Comparison of ENCODE assay signal across 8 cellular contexts in genomic region chr9:128159073-128159783, GRCh38. TPM values are rescaled to one million over a fixed set of nuclear protein-coding genes. Genes with fewer than 3 reads are reported as not detected.
DNase-seq lines count a peak whose midpoint lies in the region; ATAC-seq and TF ChIP-seq lines count a peak whose summit lies in the region.

No MANE protein-coding gene starts in this region.

- peak overlapping the region; percentile 75 for H3K4me2 ChIP-seq in IMR-90 (ENCODE audit: low read depth, low read length)

- peak; percentile 34 for ATAC-seq in CD8-positive, alpha-beta T cell
- ATAC-seq in IMR-90 (ENCODE audit: low read depth): no peak
- peak; percentile 13 for ATAC-seq in activated B cell treated with CpG ODN at 0.5 μM for 24 hours (ENCODE audit: low read depth)
- no peak for ATAC-seq in GM18907 (IDR thresholded peaks at IDR 0.05; ENCODE audit: unreplicated experiment)

- H3K4me1 Mint-ChIP-seq in CD8-positive, alpha-beta T cell (ENCODE audit: low read depth): peaks cover 17% of the 10 kb centered on the region
- peaks cover 13% of the 10 kb centered on the region for H3K4me1 Mint-ChIP-seq in activated B cell treated with CpG ODN at 0.5 μM for 24 hours
- peaks cover 29% of the 10 kb centered on the region for H3K4me1 Mint-ChIP-seq in dendritic cell treated with granulocyte-macrophage colony-stimulating factor and Interleukin-4, amounts not matched to agents 40 ng/mL and 50 ng/mL, for 4 days (ENCODE audit: low read depth)

- H3K9me1 ChIP-seq in IMR-90 (ENCODE audit: insufficient read depth, low read length): peaks cover 5% of the 10 kb centered on the region

- CTCF ChIA-PET in CD8-positive, alpha-beta T cell (lab: Charles Lee): interaction anchor here (3.0 kb wide), 1 partner anchor 42 kb away, joined by 13 read pairs; no protein-coding TSS in a partner anchor
- CTCF ChIA-PET in IMR-90 (lab: Yijun Ruan, JAX): no interaction called here
- CTCF ChIA-PET in activated B cell treated with CpG ODN at 0.5 μM for 24 hours (lab: Charles Lee): no interaction called here

- no peaks in the 10 kb centered on the region for H3K9me3 Mint-ChIP-seq in CD8-positive, alpha-beta T cell
- no peaks in the 10 kb centered on the region for H3K9me3 Mint-ChIP-seq in activated B cell treated with CpG ODN at 0.5 μM for 24 hours
- H3K9me3 Mint-ChIP-seq in dendritic cell treated with granulocyte-macrophage colony-stimulating factor and Interleukin-4, amounts not matched to agents 40 ng/mL and 50 ng/mL, for 4 days: no peaks in the 10 kb centered on the region

- peak overlapping the region; percentile 81 for H4K5ac ChIP-seq in IMR-90 (ENCODE audit: low read depth, low read length)

- H2AK9ac ChIP-seq in IMR-90 (replicated peaks; ENCODE audit: low read depth, low read length, poor library complexity): peak overlapping the region; percentile 88

- peak overlapping the region; percentile 1; the same call in 1 of the 3 replicates for H2BK15ac ChIP-seq in IMR-90 (ENCODE audit: low read depth, low read length)

- in situ Hi-C loops in IMR-90 (cut with MboI; ENCODE audit: low sequenced_read_pairs): no loop called here

- peak overlapping the region; percentile 58; the same call in 1 of the 2 replicates for H2BK120ac ChIP-seq in IMR-90 (ENCODE audit: low read depth, low read length)

- peaks cover 4% of the 10 kb centered on the region for H3K36me3 ChIP-seq in CD8-positive, alpha-beta T cell (ENCODE audit: insufficient read depth, low read length)
- H3K36me3 ChIP-seq in IMR-90 (ENCODE audit: control insufficient read depth, insufficient read depth, low read length) (peaks cover 20% of the 10 kb centered on the region), mucosa of stomach (ENCODE audit: control insufficient read depth, insufficient read depth, low read length) (no peaks in the 10 kb centered on the region), thymus (ENCODE audit: control insufficient read depth, insufficient read depth) (peaks cover 21% of the 10 kb centered on the region)

- H3K4me3 ChIP-seq in CD8-positive, alpha-beta T cell (ENCODE audit: low read depth, low read length): peak overlapping the region; percentile 63
- H3K4me3 ChIP-seq in IMR-90 (ENCODE audit: insufficient read depth, low read depth, low read length) (peak overlapping the region; percentile 68), mucosa of stomach (ENCODE audit: low read length) (peak overlapping the region; percentile 15), thymus (ENCODE audit: low read length) (peak overlapping the region; percentile 56)

- intact Hi-C loops in CD8-positive, alpha-beta T cell (cut with DNase I, micrococcal nuclease): no loop called here
- intact Hi-C loops in IMR-90 (cut with micrococcal nuclease) (no loop called here), activated B cell treated with CpG ODN at 0.5 μM for 24 hours (cut with micrococcal nuclease) (no loop called here)
- intact Hi-C loops in dendritic cell treated with granulocyte-macrophage colony-stimulating factor and Interleukin-4, amounts not matched to agents 40 ng/mL and 50 ng/mL, for 4 days (cut with micrococcal nuclease): no loop called here

- 0 out of 2 replicates have a peak overlapping the region, but pooled peaks have one; percentile 55 for H4K91ac ChIP-seq in IMR-90 (ENCODE audit: insufficient read depth, low read depth, low read length)

- H2AK5ac ChIP-seq in IMR-90 (ENCODE audit: low read depth, low read length): peak overlapping the region; percentile 36

- H3K27ac ChIP-seq in CD8-positive, alpha-beta T cell (ENCODE audit: low read depth, low read length): peak overlapping the region; percentile 39
- no peak overlapping the region for H3K27ac ChIP-seq in IMR-90 (ENCODE audit: insufficient read depth, low read length)
- H3K27ac ChIP-seq in thymus (ENCODE audit: low read depth): peak overlapping the region; percentile 82

- H4K8ac ChIP-seq in IMR-90 (ENCODE audit: low read depth in 2 of 2, low read length in 2 of 2): peak overlapping the region; percentile 63 to 94; a peak in 3 of 4 replicates

- dilution Hi-C loops in IMR-90 (cut with HindIII; ENCODE audit: low sequenced_read_pairs, unreplicated experiment): no loop called here

- peaks cover 7% of the 10 kb centered on the region for H4K20me1 ChIP-seq in IMR-90 (ENCODE audit: insufficient read depth, low read length)

- H3K56ac ChIP-seq in IMR-90 (ENCODE audit: extremely low read depth, insufficient read depth, low read length): no peak overlapping the region

- H3K9ac ChIP-seq in IMR-90 (ENCODE audit: low read depth, low read length) (0 out of 2 replicates have a peak overlapping the region, but pooled peaks have one; percentile 12), mucosa of stomach (ENCODE audit: low read length) (peak overlapping the region; percentile 64)

- H3K4me1 ChIP-seq in CD8-positive, alpha-beta T cell (ENCODE audit: insufficient read depth, low read length): peaks cover 19% of the 10 kb centered on the region
- H3K4me1 ChIP-seq in IMR-90 (ENCODE audit: control insufficient read depth, insufficient read depth, low read length): no peaks in the 10 kb centered on the region; the same call in 1 of the 2 replicates
- H3K4me1 ChIP-seq in mucosa of stomach (ENCODE audit: control insufficient read depth, insufficient read depth, low read length): peaks cover 16% of the 10 kb centered on the region
- H3K4me1 ChIP-seq in thymus (ENCODE audit: control insufficient read depth, insufficient read depth, low read length): peaks cover 3% of the 10 kb centered on the region

- H3K4me3 Mint-ChIP-seq in CD8-positive, alpha-beta T cell: peak overlapping the region; percentile 79
- H3K4me3 Mint-ChIP-seq in activated B cell treated with CpG ODN at 0.5 μM for 24 hours: peak overlapping the region; percentile 81
- peak overlapping the region; percentile 82 for H3K4me3 Mint-ChIP-seq in dendritic cell treated with granulocyte-macrophage colony-stimulating factor and Interleukin-4, amounts not matched to agents 40 ng/mL and 50 ng/mL, for 4 days

- no peak overlapping the region; the same call in 1 of the 2 replicates for H3K18ac ChIP-seq in IMR-90 (ENCODE audit: low read depth, low read length)

- H3K9me3 ChIP-seq in CD8-positive, alpha-beta T cell (ENCODE audit: low read length): no peaks in the 10 kb centered on the region
- H3K9me3 ChIP-seq in IMR-90 (ENCODE audit: control insufficient read depth, insufficient read depth, low read length) (no peaks in the 10 kb centered on the region), mucosa of stomach (ENCODE audit: control insufficient read depth, low read length) (no peaks in the 10 kb centered on the region), thymus (ENCODE audit: control insufficient read depth) (no peaks in the 10 kb centered on the region)

- H3K14ac ChIP-seq in IMR-90 (replicated peaks; ENCODE audit: low read depth, low read length): peak overlapping the region; percentile 81

- no peak for TF ChIP-seq CTCF in CD8-positive, alpha-beta T cell (IDR thresholded peaks at IDR 0.05)
- TF ChIP-seq CTCF in IMR-90 (conservative IDR thresholded peaks at IDR 0.05; ENCODE audit: low read depth, low read length): no peak
- TF ChIP-seq CTCF in activated B cell treated with CpG ODN at 0.5 μM for 24 hours (IDR thresholded peaks at IDR 0.05): no peak

- H3K27me3 ChIP-seq in CD8-positive, alpha-beta T cell (ENCODE audit: insufficient read depth, low read length): no peaks in the 10 kb centered on the region
- H3K27me3 ChIP-seq in IMR-90 (ENCODE audit: control insufficient read depth, insufficient read depth, low read length) (0 out of 2 replicates have a peak, but pooled peaks cover 3% of the 10 kb centered on the region), mucosa of stomach (ENCODE audit: control insufficient read depth, insufficient read depth, low read length) (no peaks in the 10 kb centered on the region), thymus (ENCODE audit: control insufficient read depth, insufficient read depth) (no peaks in the 10 kb centered on the region)

- 73% methylated on average over 4 of the region's 19 CpGs; no CpG with 5 or more reads in 1 of the 2 experiments for WGBS in IMR-90 (ENCODE audit: extremely low coverage in 2 of 2, insufficient read length in 1 of 2), 2 experiments
- 43% methylated on average over 19 of the region's 19 CpGs for WGBS in thymus

- no peak for TF ChIP-seq POLR2A in IMR-90 (IDR thresholded peaks at IDR 0.05; ENCODE audit: low read depth, low read length)

- DNase-seq in CD8-positive, alpha-beta T cell: peak in 6 of 7 experiments; percentile 6 to 72 (median 45)
- DNase-seq in IMR-90 (no peak), activated B cell treated with CpG ODN at 0.5 μM for 24 hours (peak; percentile 32), HK-2 (ENCODE audit: unreplicated experiment) (no peak)

- TF ChIP-seq RAD21 in IMR-90 (IDR thresholded peaks at IDR 0.05; ENCODE audit: low read length): no peak

- peak overlapping the region; percentile 64 for H2BK5ac ChIP-seq in IMR-90 (ENCODE audit: low read depth, low read length, poor library complexity, severe bottlenecking)

- POLR2A ChIA-PET in CD8-positive, alpha-beta T cell (lab: Charles Lee): interaction anchor here (0.8 to 2.6 kb wide), 8 partner anchors 31 to 1645 kb away, joined by 3 to 10 read pairs (median 6); partner anchors contain the start of genes CIZ1, NAIF1, PTGES2 and RPL12
- POLR2A ChIA-PET in IMR-90 (lab: Charles Lee; ENCODE audit: unreplicated experiment) (interaction anchor here (0.9 kb wide), 1 partner anchor 17 kb away, joined by 3 read pairs; no protein-coding TSS in a partner anchor), activated B cell treated with CpG ODN at 0.5 μM for 24 hours (lab: Charles Lee) (interaction anchor here (0.5 to 3.1 kb wide), 15 partner anchors 19 to 1797 kb away, joined by 3 to 20 read pairs (median 4); partner anchors contain the start of genes CIZ1, GOLGA2 and SWI5)

- no peak overlapping the region for H2BK20ac ChIP-seq in IMR-90 (ENCODE audit: low read depth, low read length)

- peak overlapping the region; percentile 89 for H3K4ac ChIP-seq in IMR-90 (ENCODE audit: low read depth, low read length)

- H3K79me1 ChIP-seq in IMR-90 (ENCODE audit: low read depth in 1 of 2, low read length in 2 of 2): peaks cover 10 to 33% of the 10 kb centered on the region in 2 experiments; a peak in 3 of 4 replicates

- peak overlapping the region; percentile 90 for H2AFZ ChIP-seq in IMR-90 (replicated peaks; ENCODE audit: low read length, poor library complexity)

- BruUV-seq in IMR-90 (replicated peaks; lab: Mats Ljungman, UMichigan): no TSS peak

- H3K27ac Mint-ChIP-seq in CD8-positive, alpha-beta T cell: peak overlapping the region; percentile 90
- peak overlapping the region; percentile 81 for H3K27ac Mint-ChIP-seq in activated B cell treated with CpG ODN at 0.5 μM for 24 hours
- peak overlapping the region; percentile 78 for H3K27ac Mint-ChIP-seq in dendritic cell treated with granulocyte-macrophage colony-stimulating factor and Interleukin-4, amounts not matched to agents 40 ng/mL and 50 ng/mL, for 4 days

- no peaks in the 10 kb centered on the region for H3K27me3 Mint-ChIP-seq in CD8-positive, alpha-beta T cell (ENCODE audit: low read depth)
- H3K27me3 Mint-ChIP-seq in activated B cell treated with CpG ODN at 0.5 μM for 24 hours: no peaks in the 10 kb centered on the region
- H3K27me3 Mint-ChIP-seq in dendritic cell treated with granulocyte-macrophage colony-stimulating factor and Interleukin-4, amounts not matched to agents 40 ng/mL and 50 ng/mL, for 4 days: no peaks in the 10 kb centered on the region

- peaks cover 10% of the 10 kb centered on the region for H3K36me3 Mint-ChIP-seq in CD8-positive, alpha-beta T cell
- H3K36me3 Mint-ChIP-seq in activated B cell treated with CpG ODN at 0.5 μM for 24 hours (ENCODE audit: low read depth): peaks cover 11% of the 10 kb centered on the region
- H3K36me3 Mint-ChIP-seq in dendritic cell treated with granulocyte-macrophage colony-stimulating factor and Interleukin-4, amounts not matched to agents 40 ng/mL and 50 ng/mL, for 4 days (ENCODE audit: low read depth): peaks cover 24% of the 10 kb centered on the region

- no peak overlapping the region for H3K23ac ChIP-seq in IMR-90 (ENCODE audit: low read depth, low read length)

RNA-seq across cellular contexts. Expression of gene BBLN, which starts 0.8 kb away (rescaled TPM):
- total RNA-seq in CD8-positive, alpha-beta T cell: 10 to 100 TPM; 56.6 to 67.4 TPM
- 25.1 and 27.5 TPM in 2 replicates for total RNA-seq in IMR-90 (2012; rRNA removed)
- 103 and 146 TPM in 2 replicates for polyA plus RNA-seq in IMR-90 (2012; rRNA removed)
- polyA plus RNA-seq in IMR-90 (2012; cell fraction: cytosol; rRNA removed): 190 and 213 TPM in 2 replicates
- polyA plus RNA-seq in IMR-90 (2012; cell fraction: nucleus; rRNA removed; ENCODE audit: low replicate concordance): 36.9 and 66.7 TPM in 2 replicates
- 47.7 and 53.6 TPM in 2 replicates for total RNA-seq in activated B cell treated with CpG ODN at 0.5 μM for 24 hours
- polyA plus RNA-seq in thymus: 162 TPM

RNA-seq across cellular contexts. Expression of gene LCN2, which starts 10.0 kb away (rescaled TPM):
- total RNA-seq in CD8-positive, alpha-beta T cell: not detected
- total RNA-seq in IMR-90 (2012; rRNA removed): not detected in 2 replicates
- polyA plus RNA-seq in IMR-90 (2012; rRNA removed): not detected in 2 replicates
- polyA plus RNA-seq in IMR-90 (2012; cell fraction: cytosol; rRNA removed): not detected in 2 replicates
- polyA plus RNA-seq in IMR-90 (2012; cell fraction: nucleus; rRNA removed; ENCODE audit: low replicate concordance): not detected in 2 replicates
- total RNA-seq in activated B cell treated with CpG ODN at 0.5 μM for 24 hours: not detected in 2 replicates
- polyA plus RNA-seq in thymus: 31.9 TPM

RNA-seq across cellular contexts. Expression of gene PTGES2, which starts 31.7 kb away (rescaled TPM):
- 10 to 100 TPM; 38.8 to 44.6 TPM for total RNA-seq in CD8-positive, alpha-beta T cell
- total RNA-seq in IMR-90 (2012; rRNA removed): 90.3 and 107 TPM in 2 replicates
- 99.2 and 100 TPM in 2 replicates for polyA plus RNA-seq in IMR-90 (2012; rRNA removed)
- 69.7 and 115 TPM in 2 replicates for polyA plus RNA-seq in IMR-90 (2012; cell fraction: cytosol; rRNA removed)
- 116 and 217 TPM in 2 replicates for polyA plus RNA-seq in IMR-90 (2012; cell fraction: nucleus; rRNA removed; ENCODE audit: low replicate concordance)
- total RNA-seq in activated B cell treated with CpG ODN at 0.5 μM for 24 hours: 86.7 and 89.2 TPM in 2 replicates
- 39.3 TPM for polyA plus RNA-seq in thymus

RNA-seq across cellular contexts. Expression of gene CIZ1, which starts 32.1 kb away (rescaled TPM):
- 100 to 1,000 TPM; 109 to 116 TPM for total RNA-seq in CD8-positive, alpha-beta T cell
- 13.8 and 20.6 TPM in 2 replicates for total RNA-seq in IMR-90 (2012; rRNA removed)
- 51.9 and 54.4 TPM in 2 replicates for polyA plus RNA-seq in IMR-90 (2012; rRNA removed)
- polyA plus RNA-seq in IMR-90 (2012; cell fraction: cytosol; rRNA removed): 31.3 and 33.3 TPM in 2 replicates
- polyA plus RNA-seq in IMR-90 (2012; cell fraction: nucleus; rRNA removed; ENCODE audit: low replicate concordance): 104 and 121 TPM in 2 replicates
- 142 and 160 TPM in 2 replicates for total RNA-seq in activated B cell treated with CpG ODN at 0.5 μM for 24 hours
- 36.5 TPM for polyA plus RNA-seq in thymus

RNA-seq across cellular contexts. Expression of gene DNM1, which starts 44.0 kb away (rescaled TPM):
- 1 to 10 TPM; 1.4 to 1.5 TPM for total RNA-seq in CD8-positive, alpha-beta T cell
- 11.4 and 13.6 TPM in 2 replicates for total RNA-seq in IMR-90 (2012; rRNA removed)
- polyA plus RNA-seq in IMR-90 (2012; rRNA removed): 17.7 and 19.3 TPM in 2 replicates
- polyA plus RNA-seq in IMR-90 (2012; cell fraction: cytosol; rRNA removed): 7.8 and 11.0 TPM in 2 replicates
- polyA plus RNA-seq in IMR-90 (2012; cell fraction: nucleus; rRNA removed; ENCODE audit: low replicate concordance): 110 and 165 TPM in 2 replicates
- 0.81 and 0.86 TPM in 2 replicates for total RNA-seq in activated B cell treated with CpG ODN at 0.5 μM for 24 hours
- 4.5 TPM for polyA plus RNA-seq in thymus

Comparison
In these comparisons a context has a peak if more than half of its experiments do, and no peak if none do; other contexts are left out.
1. ATAC-seq: peak in CD8-positive, alpha-beta T cell (single experiment) and activated B cell treated with CpG ODN at 0.5 μM for 24 hours (single experiment); none in IMR-90 (single experiment) and GM18907 (single experiment).
2. DNase-seq: peak in CD8-positive, alpha-beta T cell (6 of 7) and activated B cell treated with CpG ODN at 0.5 μM for 24 hours (single experiment); none in IMR-90 (single experiment) and HK-2 (single experiment).
3. H3K4me3 ChIP-seq: peak in every context shown above with its lines; median percentile 68 in IMR-90; 63 in CD8-positive, alpha-beta T cell; 56 in thymus; 15 in mucosa of stomach.
4. Peak in every context shown above with its lines, with median percentiles within 50 percentile points of each other: H3K27ac Mint-ChIP-seq and H3K4me3 Mint-ChIP-seq.